In the genomic region with DNA sequence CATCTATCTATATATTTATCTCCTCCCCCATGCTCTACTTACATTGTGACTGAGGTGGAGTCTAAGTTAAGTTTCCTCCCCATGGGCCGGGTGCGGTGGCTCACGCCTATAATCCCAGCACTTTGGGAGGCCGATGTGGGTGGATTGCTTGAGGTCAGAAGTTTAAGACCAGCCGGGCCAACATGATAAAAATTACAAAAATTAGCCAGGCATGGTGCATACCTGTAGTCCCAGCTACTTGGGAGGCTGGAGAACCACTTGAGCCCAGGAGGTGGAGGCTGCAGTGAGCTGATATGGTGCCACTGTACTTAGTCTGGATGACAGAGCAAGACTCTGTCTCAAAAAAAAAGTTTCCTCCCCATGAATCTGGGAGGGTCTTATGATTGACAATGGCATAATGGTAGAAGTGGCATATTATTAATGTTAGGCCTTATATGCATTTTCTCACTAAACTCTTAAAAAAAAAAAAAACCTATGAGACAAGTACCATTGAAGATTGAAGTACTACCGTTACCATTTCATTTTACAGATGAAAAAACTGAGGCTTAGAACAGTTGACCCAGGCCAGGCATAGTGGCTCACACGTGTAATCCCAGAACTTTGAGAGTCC, we compare ENCODE assay signal across 18 cellular contexts. TPM values are rescaled to one million over a fixed set of nuclear protein-coding genes. Genes with fewer than 3 reads are reported as not detected.
"Had no signal": no experiment of that assay in that cellular context is flagged by ENCODE, and none has a peak within 500 bp of the region (broad histone marks: within the 10 kb centered on the region; RNA-seq: fewer than 3 reads in every experiment).

No MANE protein-coding gene starts in this region.

- H3K4me3 Mint-ChIP-seq: activated naive CD8-positive, alpha-beta T cell treated with anti-CD3 and anti-CD28 coated beads for 36 hours; endodermal cell; natural killer cell; stimulated activated naive B cell treated with anti-CD40 and anti-IgM and Interleukin-4, amounts not matched to agents 10 μg/mL and 1 μg/mL and 100 μg/mL, for 72 hours had no signal

- H3K36me3 ChIP-seq: brain microvascular endothelial cell, transverse colon had no signal

- DNase-seq: activated gamma-delta T cell treated with Interleukin-2 at 50 U/mL for 16 hours; activated naive CD8-positive, alpha-beta T cell treated with anti-CD3 and anti-CD28 coated beads for 36 hours; activated T-cell treated with anti-CD3 and anti-CD28 coated beads, Interleukin-2, amount 50 U/mL, for 48 hours; brain microvascular endothelial cell; endodermal cell; mammary epithelial cell; natural killer cell; right cardiac atrium; stimulated activated CD4-positive, alpha-beta T cell treated with anti-CD3 and anti-CD28 coated beads, Interleukin-1b, Interleukin-23, amount 100 ng/mL, for 48 hours; stimulated activated naive B cell treated with anti-CD40 and anti-IgM and Interleukin-4, amounts not matched to agents 10 μg/mL and 1 μg/mL and 100 μg/mL, for 72 hours; substantia nigra; SW 1271; transverse colon had no signal

- H3K27ac Mint-ChIP-seq: activated naive CD8-positive, alpha-beta T cell treated with anti-CD3 and anti-CD28 coated beads for 36 hours; natural killer cell; stimulated activated naive B cell treated with anti-CD40 and anti-IgM and Interleukin-4, amounts not matched to agents 10 μg/mL and 1 μg/mL and 100 μg/mL, for 72 hours had no signal

- H3K9me3 Mint-ChIP-seq: activated naive CD8-positive, alpha-beta T cell treated with anti-CD3 and anti-CD28 coated beads for 36 hours; endodermal cell; natural killer cell; stimulated activated naive B cell treated with anti-CD40 and anti-IgM and Interleukin-4, amounts not matched to agents 10 μg/mL and 1 μg/mL and 100 μg/mL, for 72 hours had no signal

- H3K9me3 ChIP-seq: transverse colon had no signal

- H3K4me3 ChIP-seq: transverse colon had no signal

- ATAC-seq: esophagus mucosa; natural killer cell; right cardiac atrium; stimulated activated naive B cell treated with anti-CD40 and anti-IgM and Interleukin-4, amounts not matched to agents 10 μg/mL and 1 μg/mL and 100 μg/mL, for 72 hours had no signal

- H3K27me3 Mint-ChIP-seq: activated naive CD8-positive, alpha-beta T cell treated with anti-CD3 and anti-CD28 coated beads for 36 hours; stimulated activated naive B cell treated with anti-CD40 and anti-IgM and Interleukin-4, amounts not matched to agents 10 μg/mL and 1 μg/mL and 100 μg/mL, for 72 hours had no signal

- H3K27me3 ChIP-seq: brain microvascular endothelial cell, transverse colon had no signal

- H3K36me3 Mint-ChIP-seq: activated naive CD8-positive, alpha-beta T cell treated with anti-CD3 and anti-CD28 coated beads for 36 hours; natural killer cell had no signal

- H3K27ac ChIP-seq: brain microvascular endothelial cell, transverse colon had no signal

RNA-seq across cellular contexts. Expression of gene TSTD1, which starts 29.1 kb away (rescaled TPM):
- total RNA-seq: chondrocyte had no signal

RNA-seq across cellular contexts. Expression of gene ITLN2, which starts 55.1 kb away (rescaled TPM):
- total RNA-seq: activated naive CD8-positive, alpha-beta T cell treated with anti-CD3 and anti-CD28 coated beads for 36 hours; chondrocyte; dermis microvascular lymphatic vessel endothelial cell; mucosa of gallbladder; natural killer cell; posterior vena cava; transverse colon had no signal

RNA-seq across cellular contexts. Expression of gene ARHGAP30, which starts 60.0 kb away (rescaled TPM):
- total RNA-seq: chondrocyte, dermis microvascular lymphatic vessel endothelial cell had no signal
